Comparison of ENCODE assay signal across 8 cellular contexts in genomic region chr15:99058421-99058870, GRCh38. TPM values are rescaled to one million over a fixed set of nuclear protein-coding genes. Genes with fewer than 3 reads are reported as not detected.
DNase-seq lines count a peak whose midpoint lies in the region; ATAC-seq and TF ChIP-seq lines count a peak whose summit lies in the region.

No MANE protein-coding gene starts in this region.

- no peak for TF ChIP-seq POLR2A in gastroesophageal sphincter (IDR thresholded peaks at IDR 0.05)

- peaks cover 33 to 52% of the 10 kb centered on the region in 2 donors for H3K27me3 Mint-ChIP-seq in T-cell

- POLR2A ChIA-PET in T-cell (lab: Charles Lee): interaction anchor here in 1 of 2 donors (0.6 kb wide), 1 partner anchor 360 kb away, joined by 5 read pairs; no protein-coding TSS in a partner anchor

- no peaks in the 10 kb centered on the region for H3K36me3 Mint-ChIP-seq in T-cell

- TF ChIP-seq EP300 in gastroesophageal sphincter (IDR thresholded peaks at IDR 0.05): no peak

- H3K27me3 ChIP-seq in gastroesophageal sphincter (no peaks in the 10 kb centered on the region), psoas muscle (ENCODE audit: insufficient read depth in 3 of 3, low read length in 2 of 3) (no peaks in the 10 kb centered on the region)

- H3K27ac Mint-ChIP-seq in T-cell: no peak overlapping the region

- peak overlapping the region; percentile 51 to 98 (median 96) for H3K27ac ChIP-seq in gastroesophageal sphincter
- H3K27ac ChIP-seq in psoas muscle: peak overlapping the region; percentile 90

- ATAC-seq in T-cell (replicated peaks in 1 of 4) (peak in 1 of 4 experiments; percentile 23), gastroesophageal sphincter (peak; percentile 32), psoas muscle (peak in 3 of 4 donors; percentile 2 to 21 (median 3)), GM18520 (IDR thresholded peaks at IDR 0.05; ENCODE audit: unreplicated experiment) (no peak), HG03108 (IDR thresholded peaks at IDR 0.05; ENCODE audit: unreplicated experiment) (no peak)

- H3K9me3 Mint-ChIP-seq in T-cell: no peaks in the 10 kb centered on the region

- H3K36me3 ChIP-seq in gastroesophageal sphincter (no peaks in the 10 kb centered on the region), psoas muscle (ENCODE audit: insufficient read depth in 1 of 2, low read depth in 1 of 2) (no peaks in the 10 kb centered on the region)

- H3K4me1 ChIP-seq in gastroesophageal sphincter: peaks cover 0 to 24% (median 3%) of the 10 kb centered on the region in 3 donors
- peaks cover 18% of the 10 kb centered on the region for H3K4me1 ChIP-seq in psoas muscle

- H3K4me3 ChIP-seq in GM12865 (ENCODE audit: low read depth, low read length) (peak overlapping the region; percentile 23), gastroesophageal sphincter (peak overlapping the region; percentile 17 to 74), psoas muscle (peak overlapping the region; percentile 53)

- DNase-seq in GM12865 (ENCODE audit: low read depth) (no peak), T-cell (no peak), psoas muscle (peak in 1 of 2 donors; percentile 50), amygdala (lab: John Stamatoyannopoulos, UW) (no peak), NCI-H2081 (lab: John Stamatoyannopoulos, UW) (no peak)

- intact Hi-C loops in psoas muscle (cut with DNase I): loop anchor here (1.0 to 5.0 kb wide), 4 partner anchors 41 to 276 kb away; no protein-coding TSS in a partner anchor

- H3K4me1 Mint-ChIP-seq in T-cell: peaks cover 4 to 11% (median 10%) of the 10 kb centered on the region in 3 donors

- TF ChIP-seq CTCF in GM12865 (IDR thresholded peaks at IDR 0.05; ENCODE audit: insufficient read depth, low read depth, low read length, missing control alignments) (no peak), gastroesophageal sphincter (IDR thresholded peaks at IDR 0.05) (no peak), psoas muscle (IDR thresholded peaks at IDR 0.05) (no peak)

- no peaks in the 10 kb centered on the region for H3K9me3 ChIP-seq in gastroesophageal sphincter
- H3K9me3 ChIP-seq in psoas muscle: no peaks in the 10 kb centered on the region

- CTCF ChIA-PET in T-cell (lab: Charles Lee): interaction anchor here (0.6 to 1.6 kb wide), 5 partner anchors 10 to 397 kb away, joined by 3 to 6 read pairs (median 3); no protein-coding TSS in a partner anchor

- WGBS in gastroesophageal sphincter (ENCODE audit: low coverage in 1 of 2), 2 donors: 38 to 39% methylated on average over 22 to 26 of the region's 27 CpGs
- WGBS in psoas muscle, 3 donors: 49 to 53% (median 50%) methylated on average over 27 of the region's 27 CpGs

- peak overlapping the region; percentile 51 to 73 (median 62) for H3K4me3 Mint-ChIP-seq in T-cell

RNA-seq across cellular contexts. Expression of gene SYNM, which starts 46.4 kb away (rescaled TPM):
- total RNA-seq in T-cell (1 to 10 TPM; 3.7 to 7.3 (median 4.2) TPM), gastroesophageal sphincter (1,000 to 10,000 TPM; 1,155 to 2,820 (median 1,765) TPM), psoas muscle (100 to 1,000 TPM; 288 to 380 (median 349) TPM)
- 100 to 1,000 TPM in 2 of 3 donors, 10 to 100 TPM in 1; 77.5 to 291 (median 121) TPM for polyA plus RNA-seq in psoas muscle

RNA-seq across cellular contexts. Expression of gene PGPEP1L, which starts 50.9 kb away (rescaled TPM):
- total RNA-seq in T-cell (not detected), gastroesophageal sphincter (not detected), psoas muscle (1 to 10 TPM; 4.6 to 8.5 (median 6.7) TPM)
- polyA plus RNA-seq in psoas muscle: 10 to 100 TPM in 2 of 3 donors, 1 to 10 TPM in 1; 3.8 to 16.9 (median 12.4) TPM

Comparison
In these comparisons a context has a peak if more than half of its experiments do, and no peak if none do; other contexts are left out.
1. ATAC-seq: peak in gastroesophageal sphincter (single experiment) and psoas muscle (3 of 4); none in GM18520 (single experiment) and HG03108 (single experiment).
2. RNA of gene SYNM, which starts 46.4 kb away (total RNA-seq): 1,155 to 2,820 TPM in gastroesophageal sphincter and 288 to 380 TPM in psoas muscle; 3.7 to 7.3 TPM in T-cell; every median in the first group is over 10 times any median in the second.
3. RNA of gene PGPEP1L, which starts 50.9 kb away (total RNA-seq): 4.6 to 8.5 TPM in psoas muscle; not detected in T-cell and not detected in gastroesophageal sphincter; every median in the first group is over 4 times any median in the second.
4. Peak in every context shown above with its lines, with median percentiles within 50 percentile points of each other: H3K4me3 ChIP-seq.